1 cellular context compared by ENCODE assay signal in genomic region chr14:100726812-100727564, GRCh38.
A peak's percentile ranks its signal among the peaks of the same experiment; 100 is the strongest.
TF ChIP-seq lines count a peak whose summit lies in the region.

TSS of gene DLK1 (plus strand) at chr14:100726892. CDS start at chr14:100727069, 177 bp downstream.

TF ChIP-seq in K562, 482 proteins besides CTCF, POLR2A, EP300 and RAD21 (continued from another document and continues in another):
- TF ChIP-seq TRIM25 (IDR thresholded peaks at IDR 0.05; ENCODE audit: borderline replicate concordance) (no peak), MYC (IDR thresholded peaks at IDR 0.05; ENCODE audit: low read depth, low read length) (no peak), MYC (CRISPR knock-in tag; IDR thresholded peaks at IDR 0.05; ENCODE audit: borderline replicate concordance, low read depth) (no peak), MEF2A (IDR thresholded peaks at IDR 0.05; ENCODE audit: control insufficient read depth, low read depth, low read length) (no peak), FOXP1 (CRISPR knock-in tag; IDR thresholded peaks at IDR 0.05) (no peak), RBBP5 (IDR thresholded peaks at IDR 0.05; ENCODE audit: borderline replicate concordance, insufficient read depth, low read length, poor library complexity, severe bottlenecking) (peak; percentile 50), SMAD4 (CRISPR knock-in tag; conservative IDR thresholded peaks at IDR 0.05) (no peak), IRF2 (CRISPR knock-in tag; IDR thresholded peaks at IDR 0.05) (no peak), ZNF830 (CRISPR knock-in tag; IDR thresholded peaks at IDR 0.05) (no peak), TCFL5 (CRISPR knock-in tag; conservative IDR thresholded peaks at IDR 0.05) (no peak), JUN (IDR thresholded peaks at IDR 0.05; ENCODE audit: borderline replicate concordance, low read depth, low read length) (no peak), JUN (CRISPR knock-in tag; IDR thresholded peaks at IDR 0.05; ENCODE audit: borderline replicate concordance) (no peak), KLF6 (CRISPR knock-in tag; IDR thresholded peaks at IDR 0.05; ENCODE audit: borderline replicate concordance) (no peak), KDM5B (IDR thresholded peaks at IDR 0.05; ENCODE audit: insufficient replicate concordance, low read depth, low read length) (peak; percentile 49), KLF13 (tag; IDR thresholded peaks at IDR 0.05; ENCODE audit: borderline replicate concordance, low read depth) (no peak), HNRNPLL (IDR thresholded peaks at IDR 0.05; ENCODE audit: low read depth, low read length, poor library complexity, severe bottlenecking) (no peak), ARNT (IDR thresholded peaks at IDR 0.05) (no peak), ZNF592 (IDR thresholded peaks at IDR 0.05) (no peak), ZNF583 (CRISPR knock-in tag; IDR thresholded peaks at IDR 0.05) (no peak), MAFG (tag; conservative IDR thresholded peaks at IDR 0.05) (no peak), NBN (IDR thresholded peaks at IDR 0.05; ENCODE audit: low read depth) (no peak), ZNF280A (IDR thresholded peaks at IDR 0.05; ENCODE audit: low read depth, partially characterized antibody) (no peak), CSDE1 (IDR thresholded peaks at IDR 0.05) (no peak), FIP1L1 (IDR thresholded peaks at IDR 0.05; ENCODE audit: low read depth, low read length, poor library complexity, severe bottlenecking) (no peak), HNRNPL (IDR thresholded peaks at IDR 0.05; ENCODE audit: low read depth, low read length) (no peak), ZNF232 (CRISPR knock-in tag; IDR thresholded peaks at IDR 0.05) (no peak), FOXK2 (conservative IDR thresholded peaks at IDR 0.05 in 1 of 2, IDR thresholded peaks at IDR 0.05 in 1 of 2; ENCODE audit: low read depth in 2 of 2) (no peak), HNRNPUL1 (IDR thresholded peaks at IDR 0.05; ENCODE audit: low read length) (no peak), ZNF507 (tag; conservative IDR thresholded peaks at IDR 0.05) (no peak), GABPB2 (CRISPR knock-in tag; conservative IDR thresholded peaks at IDR 0.05) (no peak), POLR2G (IDR thresholded peaks at IDR 0.05; ENCODE audit: low read depth, low read length) (peak; percentile 28; the same call in 1 of the 2 replicates), CHD4 (IDR thresholded peaks at IDR 0.05; ENCODE audit: insufficient read depth, insufficient replicate concordance, low read depth, low read length, poor library complexity, severe bottlenecking) (no peak), NR2C2 (CRISPR knock-in tag; IDR thresholded peaks at IDR 0.05) (no peak), NR2C2 (tag; IDR thresholded peaks at IDR 0.05) (no peak), HDGF (IDR thresholded peaks at IDR 0.05) (no peak), SMAD3 (CRISPR knock-in tag; conservative IDR thresholded peaks at IDR 0.05) (no peak), CCNT2 (IDR thresholded peaks at IDR 0.05; ENCODE audit: borderline replicate concordance, extremely low read depth, insufficient read length, low read depth, low read length) (no peak), KLF16 (IDR thresholded peaks at IDR 0.05) (no peak), GTF2E2 (tag; IDR thresholded peaks at IDR 0.05) (0 out of 2 replicates have a peak, but pooled peaks have one; percentile 31), SRF (CRISPR knock-in tag; IDR thresholded peaks at IDR 0.05) (no peak), BRD9 (IDR thresholded peaks at IDR 0.05; ENCODE audit: low read depth, partially characterized antibody) (no peak), LCOR (CRISPR knock-in tag; IDR thresholded peaks at IDR 0.05) (no peak), MYBL2 (IDR thresholded peaks at IDR 0.05; ENCODE audit: low read depth) (no peak), MYBL2 (CRISPR knock-in tag; IDR thresholded peaks at IDR 0.05; ENCODE audit: borderline replicate concordance) (no peak), ZNF347 (CRISPR knock-in tag; IDR thresholded peaks at IDR 0.05; ENCODE audit: low read depth) (no peak), ARID2 (IDR thresholded peaks at IDR 0.05) (no peak), CBX1 (IDR thresholded peaks at IDR 0.05; ENCODE audit: low read depth) (no peak), CHD1 (IDR thresholded peaks at IDR 0.05; ENCODE audit: low read length) (peak; percentile 66), PTTG1 (tag; IDR thresholded peaks at IDR 0.05; ENCODE audit: low read depth) (no peak), GTF2A2 (tag; IDR thresholded peaks at IDR 0.05) (no peak), PHF20 (IDR thresholded peaks at IDR 0.05; ENCODE audit: partially characterized antibody) (no peak)
- TF ChIP-seq, protein P1, sequence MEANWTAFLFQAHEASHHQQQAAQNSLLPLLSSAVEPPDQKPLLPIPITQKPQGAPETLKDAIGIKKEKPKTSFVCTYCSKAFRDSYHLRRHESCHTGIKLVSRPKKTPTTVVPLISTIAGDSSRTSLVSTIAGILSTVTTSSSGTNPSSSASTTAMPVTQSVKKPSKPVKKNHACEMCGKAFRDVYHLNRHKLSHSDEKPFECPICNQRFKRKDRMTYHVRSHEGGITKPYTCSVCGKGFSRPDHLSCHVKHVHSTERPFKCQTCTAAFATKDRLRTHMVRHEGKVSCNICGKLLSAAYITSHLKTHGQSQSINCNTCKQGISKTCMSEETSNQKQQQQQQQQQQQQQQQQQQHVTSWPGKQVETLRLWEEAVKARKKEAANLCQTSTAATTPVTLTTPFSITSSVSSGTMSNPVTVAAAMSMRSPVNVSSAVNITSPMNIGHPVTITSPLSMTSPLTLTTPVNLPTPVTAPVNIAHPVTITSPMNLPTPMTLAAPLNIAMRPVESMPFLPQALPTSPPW (CRISPR knock-in tag; IDR thresholded peaks at IDR 0.05): peak; percentile 95
- TF ChIP-seq, protein P2, sequence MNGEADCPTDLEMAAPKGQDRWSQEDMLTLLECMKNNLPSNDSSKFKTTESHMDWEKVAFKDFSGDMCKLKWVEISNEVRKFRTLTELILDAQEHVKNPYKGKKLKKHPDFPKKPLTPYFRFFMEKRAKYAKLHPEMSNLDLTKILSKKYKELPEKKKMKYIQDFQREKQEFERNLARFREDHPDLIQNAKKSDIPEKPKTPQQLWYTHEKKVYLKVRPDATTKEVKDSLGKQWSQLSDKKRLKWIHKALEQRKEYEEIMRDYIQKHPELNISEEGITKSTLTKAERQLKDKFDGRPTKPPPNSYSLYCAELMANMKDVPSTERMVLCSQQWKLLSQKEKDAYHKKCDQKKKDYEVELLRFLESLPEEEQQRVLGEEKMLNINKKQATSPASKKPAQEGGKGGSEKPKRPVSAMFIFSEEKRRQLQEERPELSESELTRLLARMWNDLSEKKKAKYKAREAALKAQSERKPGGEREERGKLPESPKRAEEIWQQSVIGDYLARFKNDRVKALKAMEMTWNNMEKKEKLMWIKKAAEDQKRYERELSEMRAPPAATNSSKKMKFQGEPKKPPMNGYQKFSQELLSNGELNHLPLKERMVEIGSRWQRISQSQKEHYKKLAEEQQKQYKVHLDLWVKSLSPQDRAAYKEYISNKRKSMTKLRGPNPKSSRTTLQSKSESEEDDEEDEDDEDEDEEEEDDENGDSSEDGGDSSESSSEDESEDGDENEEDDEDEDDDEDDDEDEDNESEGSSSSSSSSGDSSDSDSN (IDR thresholded peaks at IDR 0.05; ENCODE audit: borderline replicate concordance in 1 of 2, low read depth in 2 of 2, low read length in 2 of 2): no peak
